In genomic region chr4:54566608-54567007, GRCh38 we compare ENCODE assay signal across 11 cellular contexts.
DNase-seq lines count a peak whose midpoint lies in the region; ATAC-seq, FAIRE-seq and TF ChIP-seq lines count a peak whose summit lies in the region.
"Had no signal": no experiment of that assay in that cellular context is flagged by ENCODE, and none has a peak within 500 bp of the region (broad histone marks: within the 10 kb centered on the region; RNA-seq: fewer than 3 reads in every experiment).

No MANE protein-coding gene starts in this region.

- no peaks in the 10 kb centered on the region for H4K20me1 ChIP-seq in OCI-LY3 (ENCODE audit: insufficient read depth, low read length)

- no peaks in the 10 kb centered on the region for H3K9me3 ChIP-seq in OCI-LY3 (ENCODE audit: insufficient read depth, low read length)

- H3K9me3 Mint-ChIP-seq in activated T-helper 1 cell treated with anti-CD3 and anti-CD28 coated beads, Interleukin-12 subunit alpha, Interleukin-12 subunit beta, Interleukin-2, Interleukin-4 antibody, amounts not matched to agents 30 ng/mL and 10 ng/mL and 1 ng/mL, durations not matched to agents 14 hours and 24 hours and 36 hours, result no peaks in the 10 kb centered on the region
- H3K9me3 Mint-ChIP-seq: activated naive CD8-positive, alpha-beta T cell treated with anti-CD3 and anti-CD28 coated beads, Interleukin-2, amount 10 ng/mL, durations not matched to agents 7 days and 5 days had no signal

- H3K79me2 ChIP-seq in OCI-LY3 (ENCODE audit: low read length), result no peaks in the 10 kb centered on the region

- H3K4me1 Mint-ChIP-seq in activated T-helper 1 cell treated with anti-CD3 and anti-CD28 coated beads, Interleukin-12 subunit alpha, Interleukin-12 subunit beta, Interleukin-2, Interleukin-4 antibody, amounts not matched to agents 30 ng/mL and 10 ng/mL and 1 ng/mL, durations not matched to agents 14 hours and 24 hours and 36 hours (ENCODE audit: low read depth), result peaks cover 5% of the 10 kb centered on the region
- H3K4me1 Mint-ChIP-seq: B cell had no signal

- H3K4me1 ChIP-seq in OCI-LY3 (ENCODE audit: low read length), result peaks cover 7% of the 10 kb centered on the region

- no peaks in the 10 kb centered on the region for H3K27me3 ChIP-seq in OCI-LY3 (ENCODE audit: low read depth, low read length)

- DNase-seq in GM12865 (ENCODE audit: low read depth) (peak; percentile 55), HTR-8/SVneo (ENCODE audit: insufficient read length, low spot score) (no peak)
- DNase-seq in activated T-helper 1 cell treated with anti-CD3 and anti-CD28 coated beads, Interleukin-12 subunit alpha, Interleukin-12 subunit beta, Interleukin-2, Interleukin-4 antibody, amounts not matched to agents 30 ng/mL and 10 ng/mL and 1 ng/mL, durations not matched to agents 14 hours and 24 hours and 36 hours (ENCODE audit: low spot score), result no peak
- no peak for DNase-seq in activated effector memory CD4-positive, alpha-beta T cell treated with Interleukin-2 at 50 U/mL for 16 hours
- DNase-seq: activated naive CD8-positive, alpha-beta T cell treated with anti-CD3 and anti-CD28 coated beads, Interleukin-2, amount 10 ng/mL, durations not matched to agents 7 days and 5 days; NK-92 treated with Interleukin-12 subunit alpha and Interleukin-12 subunit beta, amount 100 ng/mL, for 24 hours had no signal

- H3K9ac ChIP-seq in OCI-LY3 (ENCODE audit: low read length), result no peak overlapping the region

- H3K27me3 Mint-ChIP-seq in activated T-helper 1 cell treated with anti-CD3 and anti-CD28 coated beads, Interleukin-12 subunit alpha, Interleukin-12 subunit beta, Interleukin-2, Interleukin-4 antibody, amounts not matched to agents 30 ng/mL and 10 ng/mL and 1 ng/mL, durations not matched to agents 14 hours and 24 hours and 36 hours (ENCODE audit: insufficient read depth), result peaks cover 2% of the 10 kb centered on the region
- H3K27me3 Mint-ChIP-seq: activated naive CD8-positive, alpha-beta T cell treated with anti-CD3 and anti-CD28 coated beads, Interleukin-2, amount 10 ng/mL, durations not matched to agents 7 days and 5 days; B cell had no signal

- intact Hi-C loops in activated T-helper 1 cell treated with anti-CD3 and anti-CD28 coated beads, Interleukin-12 subunit alpha, Interleukin-12 subunit beta, Interleukin-2, Interleukin-4 antibody, amounts not matched to agents 30 ng/mL and 10 ng/mL and 1 ng/mL, durations not matched to agents 14 hours and 24 hours and 36 hours (cut with micrococcal nuclease), result no loop called here

- H3K36me3 ChIP-seq in OCI-LY3 (replicated peaks; ENCODE audit: low read depth, low read length), result no peaks in the 10 kb centered on the region

- no peak for FAIRE-seq in HTR-8/SVneo (lab: Jason Lieb, UNC)

- no peak overlapping the region for H3K4me3 ChIP-seq in GM12865 (ENCODE audit: low read depth, low read length)
- no peak overlapping the region for H3K4me3 ChIP-seq in OCI-LY3 (ENCODE audit: low read length)

- peak overlapping the region; percentile 34 for H3K4me2 ChIP-seq in OCI-LY3 (ENCODE audit: low read length)

- no peak overlapping the region for H3K4me3 Mint-ChIP-seq in activated T-helper 1 cell treated with anti-CD3 and anti-CD28 coated beads, Interleukin-12 subunit alpha, Interleukin-12 subunit beta, Interleukin-2, Interleukin-4 antibody, amounts not matched to agents 30 ng/mL and 10 ng/mL and 1 ng/mL, durations not matched to agents 14 hours and 24 hours and 36 hours
- H3K4me3 Mint-ChIP-seq: activated naive CD8-positive, alpha-beta T cell treated with anti-CD3 and anti-CD28 coated beads, Interleukin-2, amount 10 ng/mL, durations not matched to agents 7 days and 5 days; B cell had no signal

- no peaks in the 10 kb centered on the region for H3K36me3 Mint-ChIP-seq in activated T-helper 1 cell treated with anti-CD3 and anti-CD28 coated beads, Interleukin-12 subunit alpha, Interleukin-12 subunit beta, Interleukin-2, Interleukin-4 antibody, amounts not matched to agents 30 ng/mL and 10 ng/mL and 1 ng/mL, durations not matched to agents 14 hours and 24 hours and 36 hours (ENCODE audit: low read depth)
- H3K36me3 Mint-ChIP-seq: activated naive CD8-positive, alpha-beta T cell treated with anti-CD3 and anti-CD28 coated beads, Interleukin-2, amount 10 ng/mL, durations not matched to agents 7 days and 5 days had no signal

- ATAC-seq in GM21423 (IDR thresholded peaks at IDR 0.05; ENCODE audit: unreplicated experiment), result peak; percentile 77
- ATAC-seq in HG03457 (IDR thresholded peaks at IDR 0.05; ENCODE audit: unreplicated experiment), result peak; percentile 84
- ATAC-seq in GM21825 (IDR thresholded peaks at IDR 0.05; ENCODE audit: unreplicated experiment), result no peak

- H2AFZ ChIP-seq in OCI-LY3 (ENCODE audit: low read depth, low read length), result no peak overlapping the region

- H3K27ac Mint-ChIP-seq in activated T-helper 1 cell treated with anti-CD3 and anti-CD28 coated beads, Interleukin-12 subunit alpha, Interleukin-12 subunit beta, Interleukin-2, Interleukin-4 antibody, amounts not matched to agents 30 ng/mL and 10 ng/mL and 1 ng/mL, durations not matched to agents 14 hours and 24 hours and 36 hours, result no peak overlapping the region
- H3K27ac Mint-ChIP-seq: activated naive CD8-positive, alpha-beta T cell treated with anti-CD3 and anti-CD28 coated beads, Interleukin-2, amount 10 ng/mL, durations not matched to agents 7 days and 5 days; B cell had no signal

- H3K27ac ChIP-seq in OCI-LY3 (ENCODE audit: low read length), result no peak overlapping the region

- TF ChIP-seq CTCF in GM12865 (IDR thresholded peaks at IDR 0.05; ENCODE audit: insufficient read depth, low read depth, low read length, missing control alignments) (no peak), OCI-LY3 (IDR thresholded peaks at IDR 0.05; ENCODE audit: low read depth, low read length) (no peak)
